Comparison of ENCODE assay signal across 1 cellular context in genomic region chr17:79839363-79840203, GRCh38.
TF ChIP-seq lines count a peak whose summit lies in the region.

Gene CBX4 (minus strand): TSS chr17:79839440. CDS start chr17:79839251, 189 bp downstream.

TF ChIP-seq in K562, 482 proteins besides CTCF, POLR2A, EP300 and RAD21 (continued from another document and continues in another):
- TF ChIP-seq GTF2F1 (IDR thresholded peaks at IDR 0.05; ENCODE audit: low read depth, low read length) (no peak), XRCC3 (IDR thresholded peaks at IDR 0.05) (no peak), ZBTB33 (CRISPR knock-in tag; IDR thresholded peaks at IDR 0.05) (peak; percentile 84), SLC30A9 (CRISPR knock-in tag; IDR thresholded peaks at IDR 0.05) (no peak), ATF2 (CRISPR knock-in tag; IDR thresholded peaks at IDR 0.05) (peak; percentile 86), SMARCA4 (IDR thresholded peaks at IDR 0.05) (peak; percentile 78), ZBTB1 (CRISPR knock-in tag; IDR thresholded peaks at IDR 0.05; ENCODE audit: borderline replicate concordance, low read depth) (no peak), ARID3B (CRISPR knock-in tag; IDR thresholded peaks at IDR 0.05; ENCODE audit: borderline replicate concordance) (peak; percentile 82; the same call in 1 of the 2 replicates), USF2 (CRISPR knock-in tag; IDR thresholded peaks at IDR 0.05) (no peak), CBX8 (IDR thresholded peaks at IDR 0.05; ENCODE audit: borderline replicate concordance, extremely low read depth, low read depth, low read length, poor library complexity, severe bottlenecking) (no peak), RBM34 (IDR thresholded peaks at IDR 0.05; ENCODE audit: borderline replicate concordance, insufficient read depth, low read length) (no peak), NR1H2 (CRISPR knock-in tag; IDR thresholded peaks at IDR 0.05) (no peak), E2F6 (IDR thresholded peaks at IDR 0.05; ENCODE audit: borderline replicate concordance in 1 of 2, extremely low read depth in 1 of 2, insufficient read depth in 1 of 2, insufficient read length in 1 of 2, low read depth in 1 of 2, low read length in 1 of 2, poor library complexity in 1 of 2, severe bottlenecking in 1 of 2) (peak; percentile 87 to 94), HOXB6 (CRISPR knock-in tag; IDR thresholded peaks at IDR 0.05; ENCODE audit: borderline replicate concordance) (no peak), NRF1 (conservative IDR thresholded peaks at IDR 0.05 in 1 of 2, IDR thresholded peaks at IDR 0.05 in 1 of 2) (0 out of 4 replicates have a peak, but pooled peaks have one; percentile 9 to 24), EGR1 (conservative IDR thresholded peaks at IDR 0.05) (peak; percentile 78), STAT5A (IDR thresholded peaks at IDR 0.05; ENCODE audit: borderline replicate concordance, low read length) (no peak; the same call in 1 of the 2 replicates), MBD1 (CRISPR knock-in tag; IDR thresholded peaks at IDR 0.05) (peak; percentile 73; the same call in 1 of the 2 replicates), ZNF143 (CRISPR knock-in tag; IDR thresholded peaks at IDR 0.05) (no peak; the same call in 1 of the 2 replicates), NFE2 (IDR thresholded peaks at IDR 0.05; ENCODE audit: low read depth) (no peak), ZNF444 (CRISPR knock-in tag; IDR thresholded peaks at IDR 0.05) (no peak), ZNF253 (CRISPR knock-in tag; conservative IDR thresholded peaks at IDR 0.05) (no peak), RBM15 (IDR thresholded peaks at IDR 0.05; ENCODE audit: insufficient read depth, low read length) (no peak), THRA (IDR thresholded peaks at IDR 0.05) (no peak), RERE (CRISPR knock-in tag; IDR thresholded peaks at IDR 0.05; ENCODE audit: borderline replicate concordance) (no peak; the same call in 1 of the 2 replicates), ELF2 (CRISPR knock-in tag; IDR thresholded peaks at IDR 0.05) (peak; percentile 82), RBM17 (IDR thresholded peaks at IDR 0.05; ENCODE audit: borderline replicate concordance, low read depth, low read length) (no peak), ZEB2 (IDR thresholded peaks at IDR 0.05) (no peak), TSC22D4 (tag; IDR thresholded peaks at IDR 0.05) (no peak), ZBTB43 (CRISPR knock-in tag; IDR thresholded peaks at IDR 0.05) (no peak), ZNF280A (IDR thresholded peaks at IDR 0.05; ENCODE audit: low read depth, partially characterized antibody) (no peak), ADNP (tag; IDR thresholded peaks at IDR 0.05) (no peak), ZNF76 (CRISPR knock-in tag; IDR thresholded peaks at IDR 0.05; ENCODE audit: borderline replicate concordance) (peak; percentile 66), YBX1 (IDR thresholded peaks at IDR 0.05) (no peak), ZNF41 (CRISPR knock-in tag; conservative IDR thresholded peaks at IDR 0.05) (peak; percentile 61; the same call in 1 of the 2 replicates), SRSF1 (IDR thresholded peaks at IDR 0.05; ENCODE audit: low read depth, low read length) (no peak), CHAMP1 (IDR thresholded peaks at IDR 0.05) (no peak), ZNF175 (CRISPR knock-in tag; IDR thresholded peaks at IDR 0.05; ENCODE audit: low read depth) (peak; percentile 50; the same call in 1 of the 2 replicates), HDAC3 (IDR thresholded peaks at IDR 0.05; ENCODE audit: borderline replicate concordance, partially characterized antibody) (no peak)
